Comparison of ENCODE assay signal across 8 cellular contexts in the genomic region with DNA sequence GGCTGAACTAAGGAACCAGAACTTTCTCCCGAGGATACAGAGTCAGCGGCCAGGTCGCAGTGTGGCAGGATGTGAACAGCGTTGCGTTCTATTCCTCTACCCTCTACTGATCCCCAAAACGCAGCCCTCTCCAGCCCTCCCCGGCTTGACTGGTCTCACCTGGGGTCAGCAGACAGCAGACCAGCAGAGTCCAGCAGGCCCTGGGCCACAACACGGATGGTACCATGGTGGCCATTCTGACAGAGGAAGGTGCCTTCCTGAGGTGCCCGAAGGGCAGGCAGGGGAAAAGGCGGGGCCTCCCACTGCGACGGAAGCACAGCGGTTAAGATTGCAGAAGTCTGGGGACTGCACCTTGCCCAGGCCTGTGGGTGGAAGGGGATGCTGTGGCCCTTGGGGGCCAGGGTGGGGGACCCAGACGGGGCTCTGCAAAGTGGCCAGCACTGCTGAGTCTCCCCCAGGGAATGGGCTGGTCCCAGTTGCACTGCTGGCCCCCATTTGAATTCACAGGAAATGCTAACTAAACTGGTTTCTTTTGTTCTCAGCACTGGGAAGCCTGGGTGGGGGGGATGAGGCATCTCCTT. TPM values are rescaled to one million over a fixed set of nuclear protein-coding genes. Genes with fewer than 3 reads are reported as not detected.
A peak's percentile ranks its signal among the peaks of the same experiment; 100 is the strongest.
DNase-seq lines count a peak whose midpoint lies in the region; ATAC-seq, FAIRE-seq and TF ChIP-seq lines count a peak whose summit lies in the region.

A gene with protein sequence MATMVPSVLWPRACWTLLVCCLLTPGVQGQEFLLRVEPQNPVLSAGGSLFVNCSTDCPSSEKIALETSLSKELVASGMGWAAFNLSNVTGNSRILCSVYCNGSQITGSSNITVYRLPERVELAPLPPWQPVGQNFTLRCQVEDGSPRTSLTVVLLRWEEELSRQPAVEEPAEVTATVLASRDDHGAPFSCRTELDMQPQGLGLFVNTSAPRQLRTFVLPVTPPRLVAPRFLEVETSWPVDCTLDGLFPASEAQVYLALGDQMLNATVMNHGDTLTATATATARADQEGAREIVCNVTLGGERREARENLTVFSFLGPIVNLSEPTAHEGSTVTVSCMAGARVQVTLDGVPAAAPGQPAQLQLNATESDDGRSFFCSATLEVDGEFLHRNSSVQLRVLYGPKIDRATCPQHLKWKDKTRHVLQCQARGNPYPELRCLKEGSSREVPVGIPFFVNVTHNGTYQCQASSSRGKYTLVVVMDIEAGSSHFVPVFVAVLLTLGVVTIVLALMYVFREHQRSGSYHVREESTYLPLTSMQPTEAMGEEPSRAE (minus strand): TSS at position 245 of the 581 bp plus-strand sequence. CDS start 10 bp downstream, at position 235.

- peak within 1 kb of the TSS in 1 of 2 donors; percentile 38 for H3K27ac ChIP-seq in mucosa of rectum (ENCODE audit: low read depth in 2 of 2, low read length in 2 of 2)
- H3K27ac ChIP-seq in tibial artery = no peak within 1 kb of the TSS

- H3K27me3 ChIP-seq in mucosa of rectum (ENCODE audit: control insufficient read depth in 2 of 2, insufficient read depth in 2 of 2, low read length in 2 of 2) (no peaks in the 10 kb centered on the region), tibial artery (no peaks in the 10 kb centered on the region)

- H3K36me3 ChIP-seq in mucosa of rectum (ENCODE audit: control insufficient read depth in 2 of 2, insufficient read depth in 2 of 2, low read length in 2 of 2) (no peaks in the 10 kb centered on the region), tibial artery (no peaks in the 10 kb centered on the region)

- DNase-seq in NOMO-1 treated with dmso at 0.1 percent for 144 hours (lab: John Stamatoyannopoulos, UW; ENCODE audit: unreplicated experiment) = peak; percentile 70
- DNase-seq in activated T-helper 1 cell treated with anti-CD3 and anti-CD28 coated beads, Interleukin-2, amount 50 U/mL, for 16 hours (ENCODE audit: low read depth in 1 of 2, low spot score in 1 of 2) = peak; percentile 32 to 37
- DNase-seq in tibial artery = no peak
- no peak for DNase-seq in RCC 7860 (ENCODE audit: low spot score)
- DNase-seq in SK-N-DZ (ENCODE audit: low spot score) = no peak
- DNase-seq in NCI-H1105 (lab: John Stamatoyannopoulos, UW) = no peak

- intact Hi-C loops in tibial artery (cut with DNase I; ENCODE audit: low total_unique reads) = no loop called here

- peak within 1 kb of the TSS; percentile 18 to 75 for H3K4me3 ChIP-seq in mucosa of rectum (ENCODE audit: low read length in 2 of 2)
- no peak within 1 kb of the TSS for H3K4me3 ChIP-seq in tibial artery

- H3K9ac ChIP-seq in mucosa of rectum (ENCODE audit: low read depth in 1 of 2, low read length in 2 of 2) = peak within 1 kb of the TSS; percentile 21 to 68

- no peak for FAIRE-seq in RCC 7860 (lab: Jason Lieb, UNC)

- peak; percentile 72 for ATAC-seq in GM21381 (IDR thresholded peaks at IDR 0.05; ENCODE audit: unreplicated experiment)

- TF ChIP-seq CTCF in tibial artery (IDR thresholded peaks at IDR 0.05) = no peak

- H3K9me3 ChIP-seq in mucosa of rectum (ENCODE audit: control insufficient read depth in 2 of 2, low read length in 2 of 2) (no peaks in the 10 kb centered on the region), tibial artery (no peaks in the 10 kb centered on the region)

- H3K4me1 ChIP-seq in mucosa of rectum (ENCODE audit: control insufficient read depth in 2 of 2, insufficient read depth in 2 of 2, low read length in 2 of 2) (peaks cover 0 to under 1% of the 10 kb centered on the region in 2 donors), tibial artery (peaks cover 0 to 10% (median 6%) of the 10 kb centered on the region in 4 donors)

RNA-seq across cellular contexts. Expression of the gene that starts here (rescaled TPM):
- polyA plus RNA-seq in SK-N-DZ (2014; cell fraction: cytosol; rRNA removed) = 1.0 and 1.8 TPM in 2 replicates
- 0.84 and 3.6 TPM in 2 replicates for polyA plus RNA-seq in SK-N-DZ (2014; cell fraction: nucleus; rRNA removed)

Comparison
In these comparisons a context has a peak if more than half of its experiments do, and no peak if none do; other contexts are left out.
1. DNase-seq: peak in NOMO-1 treated with dmso at 0.1 percent for 144 hours (single experiment) and activated T-helper 1 cell treated with anti-CD3 and anti-CD28 coated beads, Interleukin-2, amount 50 U/mL, for 16 hours (2 of 2); none in tibial artery (0 of 2), RCC 7860 (single experiment), SK-N-DZ (single experiment) and NCI-H1105 (single experiment).
2. H3K4me3 ChIP-seq: peak in mucosa of rectum (2 of 2); none in tibial artery (0 of 2).